1 cellular context compared by ENCODE assay signal in genomic region chr14:32595496-32595895, GRCh38.
A peak's percentile ranks its signal among the peaks of the same experiment; 100 is the strongest.
TF ChIP-seq lines count a peak whose summit lies in the region.

No MANE protein-coding gene starts in this region.

TF ChIP-seq in H1, 55 proteins besides CTCF, POLR2A, EP300 and RAD21:
- TF ChIP-seq MAFK (IDR thresholded peaks at IDR 0.05; ENCODE audit: low read depth, low read length) (peak; percentile 90), JUN (IDR thresholded peaks at IDR 0.05; ENCODE audit: low read depth, low read length) (no peak), TCF12 (IDR thresholded peaks at IDR 0.05; ENCODE audit: low read depth, low read length) (no peak), RNF2 (IDR thresholded peaks at IDR 0.05; ENCODE audit: borderline replicate concordance, low read depth, low read length, missing control alignments, poor library complexity, severe bottlenecking) (no peak)
